In genomic region chr1:157189986-157190982, GRCh38 we compare ENCODE assay signal across 1 cellular context.
TF ChIP-seq lines count a peak whose summit lies in the region.

No MANE protein-coding gene starts in this region.

TF ChIP-seq in IMR-90, 13 proteins besides CTCF, POLR2A, EP300 and RAD21 (continued from another document):
- TF ChIP-seq NFE2L2 (IDR thresholded peaks at IDR 0.05; ENCODE audit: low read depth, low read length) = no peak
- TF ChIP-seq MAFK (IDR thresholded peaks at IDR 0.05; ENCODE audit: low read depth, low read length) = no peak
- no peak for TF ChIP-seq RFX5 (IDR thresholded peaks at IDR 0.05; ENCODE audit: low read depth, low read length)
- no peak for TF ChIP-seq CHD1 (IDR thresholded peaks at IDR 0.05; ENCODE audit: low read depth, low read length)
- TF ChIP-seq USF2 (IDR thresholded peaks at IDR 0.05; ENCODE audit: low read depth, low read length) = no peak
- no peak for TF ChIP-seq FOS (IDR thresholded peaks at IDR 0.05; ENCODE audit: low read depth, low read length)
- no peak for TF ChIP-seq MAZ (IDR thresholded peaks at IDR 0.05; ENCODE audit: borderline replicate concordance, low read depth, low read length)
- no peak for TF ChIP-seq ELK1 (IDR thresholded peaks at IDR 0.05; ENCODE audit: borderline replicate concordance, low read depth, low read length)
- TF ChIP-seq CEBPB (IDR thresholded peaks at IDR 0.05; ENCODE audit: low read depth, low read length) = no peak
- no peak for TF ChIP-seq RCOR1 (IDR thresholded peaks at IDR 0.05; ENCODE audit: insufficient replicate concordance, low read length)
- TF ChIP-seq MXI1 (IDR thresholded peaks at IDR 0.05; ENCODE audit: borderline replicate concordance, low read depth, low read length) = no peak
